In genomic region chr10:129761573-129761972, GRCh38 we compare ENCODE assay signal across 12 cellular contexts.
"Had no signal": no experiment of that assay in that cellular context is flagged by ENCODE, and none has a peak within 500 bp of the region (broad histone marks: within the 10 kb centered on the region; RNA-seq: fewer than 3 reads in every experiment).

No MANE protein-coding gene starts in this region.

- H3K9me3 ChIP-seq: esophagus squamous epithelium had no signal

- H3K4me3 ChIP-seq: esophagus squamous epithelium, SK-N-MC had no signal

- ATAC-seq: stimulated activated naive B cell treated with anti-CD40 and anti-IgM and Interleukin-4, amounts not matched to agents 10 μg/mL and 1 μg/mL and 100 μg/mL, for 72 hours had no signal

- H3K27ac ChIP-seq: esophagus squamous epithelium, SK-N-MC had no signal

- H3K27me3 ChIP-seq: esophagus squamous epithelium had no signal

- DNase-seq: activated CD4-positive, alpha-beta T cell treated with anti-CD3 and anti-CD28 coated beads, Interleukin-2, amount 10 ng/mL, durations not matched to agents 7 days and 5 days; activated naive CD4-positive, alpha-beta T cell treated with anti-CD3 and anti-CD28 coated beads, Interleukin-2, amount 50 U/mL, for 16 hours; activated T-cell treated with anti-CD3 and anti-CD28 coated beads, Interleukin-2, amount 50 U/mL, for 1 hour; esophagus squamous epithelium; hypothalamus; kidney glomerular epithelial cell; retina; stimulated activated CD4-positive, alpha-beta T cell treated with anti-CD3 and anti-CD28 coated beads, Interleukin-15, amount 100 ng/mL, for 24 hours; stimulated activated CD4-positive, alpha-beta T cell treated with anti-CD3 and anti-CD28 coated beads, Interleukin-4, amount 100 ng/mL, for 1 hour; stimulated activated naive B cell treated with anti-CD40 and anti-IgM and Interleukin-4, amounts not matched to agents 10 μg/mL and 1 μg/mL and 100 μg/mL, for 72 hours; trophoblast cell had no signal
